Comparison of ENCODE assay signal across 1 cellular context in the genomic region with DNA sequence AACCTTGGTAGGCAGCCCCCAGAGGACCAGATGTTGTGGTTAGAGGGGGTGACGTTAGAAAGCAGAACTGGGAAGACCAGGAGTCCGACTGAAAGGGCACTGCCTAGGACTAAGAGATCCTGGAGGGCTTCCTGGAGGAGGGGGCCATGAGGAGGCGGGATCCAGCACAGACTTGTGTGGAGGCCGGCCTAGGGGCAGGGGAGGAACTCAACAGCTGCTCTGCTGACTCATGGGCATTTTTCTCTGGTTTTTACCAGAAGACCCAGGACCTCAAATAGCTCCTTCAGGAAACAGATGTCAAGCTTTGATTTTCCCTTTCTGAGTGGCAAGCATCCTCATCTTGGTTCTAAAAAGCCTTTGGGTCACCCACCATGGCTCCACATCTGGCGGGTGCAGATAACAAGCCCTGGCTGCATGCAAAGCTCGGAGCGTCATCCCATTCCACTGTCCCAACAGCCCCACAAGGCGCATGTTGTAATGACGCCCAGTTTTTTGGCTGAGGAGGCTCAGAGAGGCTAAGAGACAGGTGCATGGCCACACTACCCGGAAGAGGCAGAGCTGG.
A peak's percentile ranks its signal among the peaks of the same experiment; 100 is the strongest.
TF ChIP-seq lines count a peak whose summit lies in the region.

No MANE protein-coding gene starts in this region.

TF ChIP-seq in K562, 482 proteins besides CTCF, POLR2A, EP300 and RAD21 (continued from another document and continues in another):
- TF ChIP-seq CREBBP (IDR thresholded peaks at IDR 0.05; ENCODE audit: low read depth, low read length) (no peak), HEY1 (CRISPR knock-in tag; IDR thresholded peaks at IDR 0.05; ENCODE audit: borderline replicate concordance) (no peak), ZBTB17 (CRISPR knock-in tag; IDR thresholded peaks at IDR 0.05) (no peak), POU5F1 (IDR thresholded peaks at IDR 0.05; ENCODE audit: borderline replicate concordance, low read depth, low read length, partially characterized antibody) (no peak), MED1 (CRISPR knock-in tag; IDR thresholded peaks at IDR 0.05; ENCODE audit: borderline replicate concordance) (no peak), CBFA2T2 (conservative IDR thresholded peaks at IDR 0.05) (peak; percentile 94), ELF4 (CRISPR knock-in tag; IDR thresholded peaks at IDR 0.05) (no peak), SMARCB1 (IDR thresholded peaks at IDR 0.05; ENCODE audit: insufficient read length, low read depth) (no peak), POLR2B (IDR thresholded peaks at IDR 0.05; ENCODE audit: low read depth, partially characterized antibody) (no peak), RFX1 (IDR thresholded peaks at IDR 0.05) (no peak), DACH1 (IDR thresholded peaks at IDR 0.05; ENCODE audit: partially characterized antibody) (peak; percentile 37), RB1 (IDR thresholded peaks at IDR 0.05; ENCODE audit: low read depth) (no peak), PTRF (tag; IDR thresholded peaks at IDR 0.05) (no peak), KLF13 (tag; IDR thresholded peaks at IDR 0.05; ENCODE audit: borderline replicate concordance, low read depth) (no peak), CREB5 (CRISPR knock-in tag; IDR thresholded peaks at IDR 0.05) (no peak), RBM15 (IDR thresholded peaks at IDR 0.05; ENCODE audit: insufficient read depth, low read length) (no peak), PCBP1 (IDR thresholded peaks at IDR 0.05; ENCODE audit: low read depth, low read length, poor library complexity, severe bottlenecking) (no peak), ZNF133 (CRISPR knock-in tag; IDR thresholded peaks at IDR 0.05) (no peak), ZNF740 (CRISPR knock-in tag; IDR thresholded peaks at IDR 0.05) (no peak), ZNF740 (tag; IDR thresholded peaks at IDR 0.05) (no peak), HMG20A (CRISPR knock-in tag; conservative IDR thresholded peaks at IDR 0.05) (no peak), PCBP2 (IDR thresholded peaks at IDR 0.05; ENCODE audit: low read depth, low read length, poor library complexity, severe bottlenecking) (no peak), ELF2 (CRISPR knock-in tag; IDR thresholded peaks at IDR 0.05) (no peak), ZNF197 (CRISPR knock-in tag; IDR thresholded peaks at IDR 0.05; ENCODE audit: low read depth) (no peak), ZBTB12 (CRISPR knock-in tag; IDR thresholded peaks at IDR 0.05) (no peak), GABPB1 (CRISPR knock-in tag; IDR thresholded peaks at IDR 0.05) (no peak), KDM5B (IDR thresholded peaks at IDR 0.05; ENCODE audit: insufficient replicate concordance, low read depth, low read length) (no peak), KAT2B (IDR thresholded peaks at IDR 0.05; ENCODE audit: low read depth, low read length) (no peak), NBN (IDR thresholded peaks at IDR 0.05; ENCODE audit: low read depth) (0 out of 2 replicates have a peak, but pooled peaks have one; percentile 48), TEAD2 (tag; IDR thresholded peaks at IDR 0.05) (no peak), ELF1 (tag; IDR thresholded peaks at IDR 0.05) (no peak), ILF3 (IDR thresholded peaks at IDR 0.05; ENCODE audit: borderline replicate concordance) (no peak), E2F5 (CRISPR knock-in tag; IDR thresholded peaks at IDR 0.05) (no peak), NONO (IDR thresholded peaks at IDR 0.05; ENCODE audit: low read depth in 2 of 2, low read length in 1 of 2) (no peak), GATAD2B (IDR thresholded peaks at IDR 0.05; ENCODE audit: borderline replicate concordance) (no peak)
- TF ChIP-seq, protein P1, sequence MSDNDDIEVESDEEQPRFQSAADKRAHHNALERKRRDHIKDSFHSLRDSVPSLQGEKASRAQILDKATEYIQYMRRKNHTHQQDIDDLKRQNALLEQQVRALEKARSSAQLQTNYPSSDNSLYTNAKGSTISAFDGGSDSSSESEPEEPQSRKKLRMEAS (CRISPR knock-in tag; IDR thresholded peaks at IDR 0.05): no peak
- TF ChIP-seq, protein P2, sequence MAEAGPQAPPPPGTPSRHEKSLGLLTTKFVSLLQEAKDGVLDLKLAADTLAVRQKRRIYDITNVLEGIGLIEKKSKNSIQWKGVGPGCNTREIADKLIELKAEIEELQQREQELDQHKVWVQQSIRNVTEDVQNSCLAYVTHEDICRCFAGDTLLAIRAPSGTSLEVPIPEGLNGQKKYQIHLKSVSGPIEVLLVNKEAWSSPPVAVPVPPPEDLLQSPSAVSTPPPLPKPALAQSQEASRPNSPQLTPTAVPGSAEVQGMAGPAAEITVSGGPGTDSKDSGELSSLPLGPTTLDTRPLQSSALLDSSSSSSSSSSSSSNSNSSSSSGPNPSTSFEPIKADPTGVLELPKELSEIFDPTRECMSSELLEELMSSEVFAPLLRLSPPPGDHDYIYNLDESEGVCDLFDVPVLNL (CRISPR knock-in tag; IDR thresholded peaks at IDR 0.05; ENCODE audit: low read depth): no peak
- TF ChIP-seq, protein P3, sequence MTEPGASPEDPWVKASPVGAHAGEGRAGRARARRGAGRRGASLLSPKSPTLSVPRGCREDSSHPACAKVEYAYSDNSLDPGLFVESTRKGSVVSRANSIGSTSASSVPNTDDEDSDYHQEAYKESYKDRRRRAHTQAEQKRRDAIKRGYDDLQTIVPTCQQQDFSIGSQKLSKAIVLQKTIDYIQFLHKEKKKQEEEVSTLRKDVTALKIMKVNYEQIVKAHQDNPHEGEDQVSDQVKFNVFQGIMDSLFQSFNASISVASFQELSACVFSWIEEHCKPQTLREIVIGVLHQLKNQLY (CRISPR knock-in tag; conservative IDR thresholded peaks at IDR 0.05): no peak
- TF ChIP-seq, protein P4, sequence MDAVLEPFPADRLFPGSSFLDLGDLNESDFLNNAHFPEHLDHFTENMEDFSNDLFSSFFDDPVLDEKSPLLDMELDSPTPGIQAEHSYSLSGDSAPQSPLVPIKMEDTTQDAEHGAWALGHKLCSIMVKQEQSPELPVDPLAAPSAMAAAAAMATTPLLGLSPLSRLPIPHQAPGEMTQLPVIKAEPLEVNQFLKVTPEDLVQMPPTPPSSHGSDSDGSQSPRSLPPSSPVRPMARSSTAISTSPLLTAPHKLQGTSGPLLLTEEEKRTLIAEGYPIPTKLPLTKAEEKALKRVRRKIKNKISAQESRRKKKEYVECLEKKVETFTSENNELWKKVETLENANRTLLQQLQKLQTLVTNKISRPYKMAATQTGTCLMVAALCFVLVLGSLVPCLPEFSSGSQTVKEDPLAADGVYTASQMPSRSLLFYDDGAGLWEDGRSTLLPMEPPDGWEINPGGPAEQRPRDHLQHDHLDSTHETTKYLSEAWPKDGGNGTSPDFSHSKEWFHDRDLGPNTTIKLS (IDR thresholded peaks at IDR 0.05; ENCODE audit: borderline replicate concordance, low read depth): no peak
- TF ChIP-seq, protein P5, sequence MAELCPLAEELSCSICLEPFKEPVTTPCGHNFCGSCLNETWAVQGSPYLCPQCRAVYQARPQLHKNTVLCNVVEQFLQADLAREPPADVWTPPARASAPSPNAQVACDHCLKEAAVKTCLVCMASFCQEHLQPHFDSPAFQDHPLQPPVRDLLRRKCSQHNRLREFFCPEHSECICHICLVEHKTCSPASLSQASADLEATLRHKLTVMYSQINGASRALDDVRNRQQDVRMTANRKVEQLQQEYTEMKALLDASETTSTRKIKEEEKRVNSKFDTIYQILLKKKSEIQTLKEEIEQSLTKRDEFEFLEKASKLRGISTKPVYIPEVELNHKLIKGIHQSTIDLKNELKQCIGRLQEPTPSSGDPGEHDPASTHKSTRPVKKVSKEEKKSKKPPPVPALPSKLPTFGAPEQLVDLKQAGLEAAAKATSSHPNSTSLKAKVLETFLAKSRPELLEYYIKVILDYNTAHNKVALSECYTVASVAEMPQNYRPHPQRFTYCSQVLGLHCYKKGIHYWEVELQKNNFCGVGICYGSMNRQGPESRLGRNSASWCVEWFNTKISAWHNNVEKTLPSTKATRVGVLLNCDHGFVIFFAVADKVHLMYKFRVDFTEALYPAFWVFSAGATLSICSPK (IDR thresholded peaks at IDR 0.05; ENCODE audit: borderline replicate concordance): no peak
